28 cellular contexts compared by ENCODE assay signal in genomic region chr1:204992940-204993339, GRCh38. TPM values are rescaled to one million over a fixed set of nuclear protein-coding genes. Genes with fewer than 3 reads are reported as not detected.
A peak's percentile ranks its signal among the peaks of the same experiment; 100 is the strongest.
DNase-seq lines count a peak whose midpoint lies in the region; ATAC-seq and TF ChIP-seq lines count a peak whose summit lies in the region.
"Had no signal": no experiment of that assay in that cellular context is flagged by ENCODE, and none has a peak within 500 bp of the region (broad histone marks: within the 10 kb centered on the region; RNA-seq: fewer than 3 reads in every experiment).

No MANE protein-coding gene starts in this region.

- in situ Hi-C loops in gastrocnemius medialis (cut with MboI; ENCODE audit: low sequenced_read_pairs in 4 of 4): loop anchor here in 1 of 4 donors (25.0 kb wide), 1 partner anchor 269 kb away; no protein-coding TSS in a partner anchor

- 0 out of 2 replicates have a peak overlapping the region, but pooled peaks have one; percentile 8 for H2AFZ ChIP-seq in Loucy (ENCODE audit: low read length)
- H2AFZ ChIP-seq: GM23338, PC-9 had no signal

- peaks cover 0 to 5% (median 3%) of the 10 kb centered on the region in 7 donors for H3K9me3 Mint-ChIP-seq in CD14-positive monocyte
- H3K9me3 Mint-ChIP-seq: activated naive CD4-positive, alpha-beta T cell treated with anti-CD3 and anti-CD28 coated beads, Interleukin-2, amount 10 ng/mL, durations not matched to agents 7 days and 5 days; CD8-positive, alpha-beta T cell; GM23338; HFFc6; natural killer cell treated with Interleukin-12 subunit alpha and Interleukin-12 subunit beta and Interleukin-15 and Interleukin-18, amount 100 ng/mL, for 72 hours; T-helper 2 cell treated with Interferon-gamma antibody and Interleukin-4, amounts not matched to agents 5 μg/mL and 100 μg/mL, for 36 hours had no signal

- peaks cover 0 to 4% of the 10 kb centered on the region in 2 donors for H3K36me3 Mint-ChIP-seq in CD14-positive monocyte
- no peaks in the 10 kb centered on the region for H3K36me3 Mint-ChIP-seq in T-helper 17 cell (ENCODE audit: low read depth)
- H3K36me3 Mint-ChIP-seq: activated CD8-positive, alpha-beta memory T cell treated with anti-CD3 and anti-CD28 coated beads, Interleukin-2, amount 10 ng/mL, durations not matched to agents 7 days and 5 days; activated naive CD4-positive, alpha-beta T cell treated with anti-CD3 and anti-CD28 coated beads, Interleukin-2, amount 10 ng/mL, durations not matched to agents 7 days and 5 days; CD8-positive, alpha-beta T cell; natural killer cell treated with Interleukin-12 subunit alpha and Interleukin-12 subunit beta and Interleukin-15 and Interleukin-18, amount 100 ng/mL, for 72 hours had no signal

- no peaks in the 10 kb centered on the region for H3F3A ChIP-seq in Loucy (ENCODE audit: low read depth)

- H4K20me1 ChIP-seq in Loucy (ENCODE audit: insufficient read depth, low read length, poor library complexity, severe bottlenecking): no peaks in the 10 kb centered on the region

- H3K9ac ChIP-seq in Loucy (ENCODE audit: low read depth, low read length, poor library complexity, severe bottlenecking): peak overlapping the region; percentile 40

- no peaks in the 10 kb centered on the region for H3K79me2 ChIP-seq in Loucy (ENCODE audit: insufficient read depth, low read length)

- H3K4me2 ChIP-seq in Loucy (ENCODE audit: low read depth, low read length, poor library complexity, severe bottlenecking): peak overlapping the region; percentile 37
- H3K4me2 ChIP-seq: GM23338, PC-9 had no signal

- DNase-seq in CD14-positive monocyte (ENCODE audit: low spot score) (no peak), cerebellum (ENCODE audit: low spot score) (peak; percentile 62), spleen (no peak), NCI-H2081 treated with DMSO at 0.1 percent for 48 hours (lab: John Stamatoyannopoulos, UW) (no peak), gastrocnemius medialis (no peak), T-helper 2 cell (no peak), T-helper 17 cell (no peak)
- DNase-seq: activated CD4-positive, alpha-beta T cell treated with anti-CD3 and anti-CD28 coated beads for 4 hours; central memory CD4-positive, alpha-beta T cell; effector CD4-positive, alpha-beta T cell; HFFc6; NCI-H146; NCI-H2171; NCI-H510A treated with DMSO at 0.1 percent for 48 hours; ovary; PC-9 had no signal

- peak overlapping the region; percentile 91 to 99 (median 97) for H3K27ac Mint-ChIP-seq in CD14-positive monocyte
- no peak overlapping the region for H3K27ac Mint-ChIP-seq in T-helper 17 cell
- H3K27ac Mint-ChIP-seq: activated CD8-positive, alpha-beta memory T cell treated with anti-CD3 and anti-CD28 coated beads, Interleukin-2, amount 10 ng/mL, durations not matched to agents 7 days and 5 days; activated naive CD4-positive, alpha-beta T cell treated with anti-CD3 and anti-CD28 coated beads, Interleukin-2, amount 10 ng/mL, durations not matched to agents 7 days and 5 days; GM23338; HFFc6 had no signal

- H3K9me3 ChIP-seq in Loucy (ENCODE audit: insufficient read depth, low read depth, low read length) (no peaks in the 10 kb centered on the region), spleen (no peaks in the 10 kb centered on the region), gastrocnemius medialis (no peaks in the 10 kb centered on the region), T-helper 17 cell (ENCODE audit: control insufficient read depth, low read length, poor library complexity, severe bottlenecking) (no peaks in the 10 kb centered on the region)
- H3K9me3 ChIP-seq: ascending aorta, ovary had no signal

- peak overlapping the region in 7 of 8 donors; percentile 51 to 92 (median 81) for H3K27ac ChIP-seq in spleen
- no peak overlapping the region for H3K27ac ChIP-seq in gastrocnemius medialis
- H3K27ac ChIP-seq: ascending aorta, ovary, PC-9 had no signal

- H3K36me3 ChIP-seq in Loucy (ENCODE audit: insufficient read depth, low read length): no peaks in the 10 kb centered on the region
- H3K36me3 ChIP-seq in spleen: peaks cover 0 to 12% (median 0%) of the 10 kb centered on the region in 6 donors
- H3K36me3 ChIP-seq in gastrocnemius medialis: no peaks in the 10 kb centered on the region
- H3K36me3 ChIP-seq: ascending aorta, ovary had no signal

- H3K4me1 ChIP-seq in Loucy (ENCODE audit: insufficient read depth, low read length, poor library complexity, severe bottlenecking) (peaks cover 53% of the 10 kb centered on the region), spleen (peaks cover 0 to 39% (median 7%) of the 10 kb centered on the region in 6 donors), gastrocnemius medialis (no peaks in the 10 kb centered on the region)
- H3K4me1 ChIP-seq: ascending aorta had no signal

- TF ChIP-seq POLR2A in spleen (IDR thresholded peaks at IDR 0.05) (no peak), gastrocnemius medialis (IDR thresholded peaks at IDR 0.05) (no peak)

- no peaks in the 10 kb centered on the region for H3K9me2 ChIP-seq in Loucy (replicated peaks; ENCODE audit: low read depth, low read length)

- no peak for ATAC-seq in gastrocnemius medialis
- ATAC-seq in T-helper 17 cell: no peak
- ATAC-seq: GM23338, HepG2, Right ventricle myocardium inferior, SK-N-SH treated with all-trans-retinoic acid at 6 μM for 48 hours had no signal

- TF ChIP-seq CTCF in CD14-positive monocyte (IDR thresholded peaks at IDR 0.05): no peak
- TF ChIP-seq CTCF in Loucy (conservative IDR thresholded peaks at IDR 0.05; ENCODE audit: low read length): no peak
- no peak for TF ChIP-seq CTCF in spleen (IDR thresholded peaks at IDR 0.05 in 8 of 11, conservative IDR thresholded peaks at IDR 0.05 in 3 of 11)
- no peak for TF ChIP-seq CTCF in gastrocnemius medialis (IDR thresholded peaks at IDR 0.05 in 4 of 5, conservative IDR thresholded peaks at IDR 0.05 in 1 of 5)

- H3K27me3 Mint-ChIP-seq in CD14-positive monocyte (ENCODE audit: low read depth in 3 of 3): peaks cover 1 to 3% (median 2%) of the 10 kb centered on the region in 3 donors
- H3K27me3 Mint-ChIP-seq in T-helper 17 cell: peaks cover 56% of the 10 kb centered on the region

- H3K27me3 ChIP-seq in Loucy (ENCODE audit: insufficient read depth, low read length, poor library complexity, severe bottlenecking): no peaks in the 10 kb centered on the region
- H3K27me3 ChIP-seq in spleen (replicated peaks in 1 of 7): peaks cover 0 to 11% (median 0%) of the 10 kb centered on the region in 7 donors
- peaks cover 0 to 2% (median 0%) of the 10 kb centered on the region in 3 donors for H3K27me3 ChIP-seq in gastrocnemius medialis
- H3K27me3 ChIP-seq: ascending aorta, ovary had no signal

- intact Hi-C loops in CD14-positive monocyte (cut with micrococcal nuclease): no loop called here
- intact Hi-C loops in spleen (cut with DNase I; ENCODE audit: low total_unique reads): no loop called here
- intact Hi-C loops in gastrocnemius medialis (cut with DNase I; ENCODE audit: low total_unique reads): loop anchor here (5.0 kb wide), 1 partner anchor 69 kb away; no protein-coding TSS in a partner anchor

- WGBS in spleen, 5 donors: 81 to 87% (median 85%) methylated on average over 11 of the region's 11 CpGs

- H3K4me1 Mint-ChIP-seq in CD14-positive monocyte (peaks cover 33% of the 10 kb centered on the region), T-helper 17 cell (peaks cover 14% of the 10 kb centered on the region)

- H3K4me3 ChIP-seq in Loucy (ENCODE audit: low read length, poor library complexity, severe bottlenecking) (no peak overlapping the region), spleen (peak overlapping the region in 1 of 8 donors; percentile 59), gastrocnemius medialis (no peak overlapping the region)
- H3K4me3 ChIP-seq: ascending aorta, GM23338, ovary, PC-9 had no signal

- H3K4me3 Mint-ChIP-seq in CD14-positive monocyte (peak overlapping the region in 1 of 2 donors; percentile 87), T-helper 17 cell (no peak overlapping the region)
- H3K4me3 Mint-ChIP-seq: activated CD8-positive, alpha-beta memory T cell treated with anti-CD3 and anti-CD28 coated beads, Interleukin-2, amount 10 ng/mL, durations not matched to agents 7 days and 5 days; activated naive CD4-positive, alpha-beta T cell treated with anti-CD3 and anti-CD28 coated beads, Interleukin-2, amount 10 ng/mL, durations not matched to agents 7 days and 5 days; CD8-positive, alpha-beta T cell; GM23338; HFFc6; natural killer cell treated with Interleukin-12 subunit alpha and Interleukin-12 subunit beta and Interleukin-15 and Interleukin-18, amount 100 ng/mL, for 72 hours; T-helper 2 cell treated with Interferon-gamma antibody and Interleukin-4, amounts not matched to agents 5 μg/mL and 100 μg/mL, for 36 hours had no signal

RNA-seq across cellular contexts. Expression of gene CNTN2, which starts 50.1 kb away (rescaled TPM):
- polyA plus RNA-seq in CD14-positive monocyte (not detected), spleen (under 1 TPM; 0.02 to 0.38 (median 0.05) TPM)
- total RNA-seq in cerebellum (47.4 TPM), spleen (1 to 10 TPM in 1 of 7 donors, under 1 TPM in 3, not detected in 3; 0.06 to 2.6 (median 0.27) TPM), gastrocnemius medialis (not detected), T-helper 17 cell (not detected)
- total RNA-seq: activated CD8-positive, alpha-beta memory T cell treated with anti-CD3 and anti-CD28 coated beads, Interleukin-2, amount 10 ng/mL, durations not matched to agents 7 days and 5 days; CD8-positive, alpha-beta T cell; HepG2; HFFc6; natural killer cell treated with Interleukin-12 subunit alpha and Interleukin-12 subunit beta and Interleukin-15 and Interleukin-18, amount 100 ng/mL, for 72 hours; PC-9 had no signal
- polyA plus RNA-seq: HepG2, keratinocyte had no signal

Comparison
In these comparisons a context has a peak if more than half of its experiments do, and no peak if none do; other contexts are left out.
1. H3K27ac ChIP-seq: peak in spleen (7 of 8); none in gastrocnemius medialis (0 of 4).
2. RNA of gene CNTN2, which starts 50.1 kb away (total RNA-seq): 47.4 TPM in cerebellum (single experiment); 0.06 to 2.6 TPM in spleen, not detected in gastrocnemius medialis and not detected in T-helper 17 cell; every median in the first group is over 10 times any median in the second.